ENCODE assay signal across 11 cellular contexts in the genomic region with DNA sequence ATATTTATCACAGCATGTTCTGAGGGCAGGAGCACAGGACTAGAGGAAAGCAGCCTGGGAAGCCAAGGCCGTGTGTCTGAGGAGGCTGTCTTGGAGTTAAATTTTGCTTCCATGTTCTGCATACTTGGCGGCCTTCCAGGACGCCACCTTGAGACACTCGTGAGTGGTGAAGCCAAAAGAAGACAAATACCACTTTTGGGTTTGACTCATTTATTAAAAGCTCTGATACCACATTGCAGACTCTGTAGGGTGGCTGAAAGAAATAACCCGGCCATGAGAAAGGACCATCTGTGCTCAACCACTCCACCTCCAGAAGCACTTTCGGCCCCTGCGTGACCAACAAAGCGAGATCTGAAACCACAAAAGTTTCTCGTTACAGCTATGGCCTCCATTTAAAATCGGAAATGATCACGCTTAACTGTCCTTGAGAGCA.
DNase-seq lines count a peak whose midpoint lies in the region; ATAC-seq and TF ChIP-seq lines count a peak whose summit lies in the region.
"Had no signal": no experiment of that assay in that cellular context is flagged by ENCODE, and none has a peak within 500 bp of the region (broad histone marks: within the 10 kb centered on the region; RNA-seq: fewer than 3 reads in every experiment).

No MANE protein-coding gene starts in this region.

- H3K27ac Mint-ChIP-seq in activated CD4-positive, alpha-beta T cell treated with anti-CD3 and anti-CD28 coated beads, Interleukin-2, amount 10 ng/mL, durations not matched to agents 7 days and 5 days: no peak overlapping the region
- H3K27ac Mint-ChIP-seq in activated T-helper 17 cell treated with anti-CD3 and anti-CD28 coated beads, Interleukin-2, amount 50 U/mL, for 72 hours: no peak overlapping the region
- H3K27ac Mint-ChIP-seq: activated CD4-positive, alpha-beta memory T cell treated with anti-CD3 and anti-CD28 coated beads, Interleukin-2, amount 10 ng/mL, durations not matched to agents 7 days and 5 days had no signal

- peaks cover 38% of the 10 kb centered on the region for H3K36me3 Mint-ChIP-seq in activated CD4-positive, alpha-beta T cell treated with anti-CD3 and anti-CD28 coated beads, Interleukin-2, amount 10 ng/mL, durations not matched to agents 7 days and 5 days (ENCODE audit: low read depth)
- H3K36me3 Mint-ChIP-seq in activated T-helper 17 cell treated with anti-CD3 and anti-CD28 coated beads, Interleukin-2, amount 50 U/mL, for 72 hours (ENCODE audit: low read depth): peaks cover 75% of the 10 kb centered on the region

- H3K9me3 Mint-ChIP-seq in activated CD4-positive, alpha-beta T cell treated with anti-CD3 and anti-CD28 coated beads, Interleukin-2, amount 10 ng/mL, durations not matched to agents 7 days and 5 days: no peaks in the 10 kb centered on the region
- no peaks in the 10 kb centered on the region for H3K9me3 Mint-ChIP-seq in activated T-helper 17 cell treated with anti-CD3 and anti-CD28 coated beads, Interleukin-2, amount 50 U/mL, for 72 hours
- H3K9me3 Mint-ChIP-seq: activated CD4-positive, alpha-beta memory T cell treated with anti-CD3 and anti-CD28 coated beads, Interleukin-2, amount 10 ng/mL, durations not matched to agents 7 days and 5 days had no signal

- DNase-seq in DMS79 treated with DMSO at 0.1 percent for 48 hours (lab: John Stamatoyannopoulos, UW) (peak; percentile 97), NCI-H2107 treated with DMSO at 0.1 percent for 48 hours (lab: John Stamatoyannopoulos, UW; ENCODE audit: unreplicated experiment) (peak; percentile 91), HT-29 (ENCODE audit: low spot score) (no peak)
- DNase-seq in activated CD4-positive, alpha-beta T cell treated with anti-CD3 and anti-CD28 coated beads, Interleukin-2, amount 10 ng/mL, durations not matched to agents 7 days and 5 days: no peak
- DNase-seq: activated CD4-positive, alpha-beta memory T cell treated with anti-CD3 and anti-CD28 coated beads, Interleukin-2, amount 10 ng/mL, durations not matched to agents 7 days and 5 days; aorta; KG1 had no signal

- POLR2A ChIA-PET in activated CD4-positive, alpha-beta T cell treated with anti-CD3 and anti-CD28 coated beads, Interleukin-2, amount 10 ng/mL, durations not matched to agents 7 days and 5 days (lab: Charles Lee): no interaction called here

- CTCF ChIA-PET in activated CD4-positive, alpha-beta T cell treated with anti-CD3 and anti-CD28 coated beads, Interleukin-2, amount 10 ng/mL, durations not matched to agents 7 days and 5 days (lab: Charles Lee): interaction anchor here (0.9 kb wide), 1 partner anchor 9 kb away, joined by 3 read pairs; no protein-coding TSS in a partner anchor

- no peak for TF ChIP-seq POLR2A in GM18505 (IDR thresholded peaks at IDR 0.05; ENCODE audit: borderline replicate concordance, extremely low read depth, insufficient read depth, insufficient read length)

- no peaks in the 10 kb centered on the region for H3K4me1 Mint-ChIP-seq in activated CD4-positive, alpha-beta T cell treated with anti-CD3 and anti-CD28 coated beads, Interleukin-2, amount 10 ng/mL, durations not matched to agents 7 days and 5 days
- peaks cover 6% of the 10 kb centered on the region for H3K4me1 Mint-ChIP-seq in activated T-helper 17 cell treated with anti-CD3 and anti-CD28 coated beads, Interleukin-2, amount 50 U/mL, for 72 hours
- H3K4me1 Mint-ChIP-seq: activated CD4-positive, alpha-beta memory T cell treated with anti-CD3 and anti-CD28 coated beads, Interleukin-2, amount 10 ng/mL, durations not matched to agents 7 days and 5 days had no signal

- no peak overlapping the region for H3K4me3 Mint-ChIP-seq in activated CD4-positive, alpha-beta T cell treated with anti-CD3 and anti-CD28 coated beads, Interleukin-2, amount 10 ng/mL, durations not matched to agents 7 days and 5 days
- no peak overlapping the region for H3K4me3 Mint-ChIP-seq in activated T-helper 17 cell treated with anti-CD3 and anti-CD28 coated beads, Interleukin-2, amount 50 U/mL, for 72 hours
- H3K4me3 Mint-ChIP-seq: activated CD4-positive, alpha-beta memory T cell treated with anti-CD3 and anti-CD28 coated beads, Interleukin-2, amount 10 ng/mL, durations not matched to agents 7 days and 5 days had no signal

- no peaks in the 10 kb centered on the region for H3K27me3 Mint-ChIP-seq in activated CD4-positive, alpha-beta T cell treated with anti-CD3 and anti-CD28 coated beads, Interleukin-2, amount 10 ng/mL, durations not matched to agents 7 days and 5 days
- H3K27me3 Mint-ChIP-seq in activated T-helper 17 cell treated with anti-CD3 and anti-CD28 coated beads, Interleukin-2, amount 50 U/mL, for 72 hours: no peaks in the 10 kb centered on the region
- H3K27me3 Mint-ChIP-seq: activated CD4-positive, alpha-beta memory T cell treated with anti-CD3 and anti-CD28 coated beads, Interleukin-2, amount 10 ng/mL, durations not matched to agents 7 days and 5 days had no signal

- peak; percentile 99 for ATAC-seq in GM19395 (IDR thresholded peaks at IDR 0.05; ENCODE audit: unreplicated experiment)
- peak; percentile 86 for ATAC-seq in HG02970 (IDR thresholded peaks at IDR 0.05; ENCODE audit: low FRiP score, unreplicated experiment)
- ATAC-seq in GM18505 (IDR thresholded peaks at IDR 0.05; ENCODE audit: unreplicated experiment): no peak
- ATAC-seq in activated T-helper 17 cell treated with anti-CD3 and anti-CD28 coated beads, Interleukin-2, amount 50 U/mL, for 72 hours (replicated peaks): no peak

Comparison
In these comparisons a context has a peak if more than half of its experiments do, and no peak if none do; other contexts are left out.
1. DNase-seq: peak in DMS79 treated with DMSO at 0.1 percent for 48 hours (single experiment) and NCI-H2107 treated with DMSO at 0.1 percent for 48 hours (single experiment); none in HT-29 (single experiment) and activated CD4-positive, alpha-beta T cell treated with anti-CD3 and anti-CD28 coated beads, Interleukin-2, amount 10 ng/mL, durations not matched to agents 7 days and 5 days (single experiment).
2. ATAC-seq: peak in GM19395 (single experiment) and HG02970 (single experiment); none in GM18505 (single experiment) and activated T-helper 17 cell treated with anti-CD3 and anti-CD28 coated beads, Interleukin-2, amount 50 U/mL, for 72 hours (single experiment).